Comparison of ENCODE assay signal across 18 cellular contexts in genomic region chr7:129170373-129171021, GRCh38. TPM values are rescaled to one million over a fixed set of nuclear protein-coding genes. Genes with fewer than 3 reads are reported as not detected.
DNase-seq lines count a peak whose midpoint lies in the region; ATAC-seq and TF ChIP-seq lines count a peak whose summit lies in the region.
"Had no signal": no experiment of that assay in that cellular context is flagged by ENCODE, and none has a peak within 500 bp of the region (broad histone marks: within the 10 kb centered on the region; RNA-seq: fewer than 3 reads in every experiment).

No MANE protein-coding gene starts in this region.

- peak overlapping the region; percentile 80; the same call in 1 of the 2 replicates for H3K9ac ChIP-seq in HUES48 (ENCODE audit: low read depth, low read length)
- no peak overlapping the region for H3K9ac ChIP-seq in neural progenitor cell
- H3K9ac ChIP-seq: KMS-11 had no signal

- peaks cover 20% of the 10 kb centered on the region for H3F3A ChIP-seq in DOHH2 (ENCODE audit: control insufficient read depth, insufficient read depth)
- H3F3A ChIP-seq in neural progenitor cell (ENCODE audit: low read depth), result peaks cover 31% of the 10 kb centered on the region

- H3K27me3 Mint-ChIP-seq in dendritic cell treated with granulocyte-macrophage colony-stimulating factor and Interleukin-4, amounts not matched to agents 40 ng/mL and 50 ng/mL, for 4 days, result peaks cover 5% of the 10 kb centered on the region
- H3K27me3 Mint-ChIP-seq in neural progenitor cell (ENCODE audit: insufficient read depth, low read depth), result peaks cover 30% of the 10 kb centered on the region
- H3K27me3 Mint-ChIP-seq in chondrocyte (ENCODE audit: low read depth), result peaks cover 1% of the 10 kb centered on the region

- H3K79me2 ChIP-seq in DOHH2 (ENCODE audit: control insufficient read depth, low read length) (no peaks in the 10 kb centered on the region), neural progenitor cell (ENCODE audit: low read depth) (no peaks in the 10 kb centered on the region)

- peaks cover 40% of the 10 kb centered on the region for H3K36me3 Mint-ChIP-seq in dendritic cell treated with granulocyte-macrophage colony-stimulating factor and Interleukin-4, amounts not matched to agents 40 ng/mL and 50 ng/mL, for 4 days (ENCODE audit: low read depth)
- H3K36me3 Mint-ChIP-seq in neural progenitor cell (peaks cover 5% of the 10 kb centered on the region), chondrocyte (ENCODE audit: low read depth) (no peaks in the 10 kb centered on the region)

- peak overlapping the region; percentile 77 for H3K4me3 ChIP-seq in DOHH2 (ENCODE audit: low read length)
- peak overlapping the region; percentile 64 for H3K4me3 ChIP-seq in HUES48 (ENCODE audit: low read depth, low read length)
- H3K4me3 ChIP-seq in neural progenitor cell, result no peak overlapping the region

- DNase-seq in neural progenitor cell (ENCODE audit: low spot score) (no peak), chondrocyte (ENCODE audit: low spot score) (no peak), SIG-M5 (lab: John Stamatoyannopoulos, UW) (no peak)
- DNase-seq: C1 segment of cervical spinal cord; DMS79; effector memory CD4-positive, alpha-beta T cell; left ventricle myocardium inferior; NCI-H1417; NCI-H82; substantia nigra; WERI-Rb-1 had no signal

- H3K27me3 ChIP-seq in DOHH2 (ENCODE audit: control insufficient read depth, low read length) (no peaks in the 10 kb centered on the region), HUES48 (ENCODE audit: control insufficient read depth, insufficient read depth, low read length) (no peaks in the 10 kb centered on the region), neural progenitor cell (peaks cover 9% of the 10 kb centered on the region)
- H3K27me3 ChIP-seq: Peyer's patch had no signal

- H3K4me2 ChIP-seq in DOHH2 (ENCODE audit: low read length) (peak overlapping the region; percentile 98), neural progenitor cell (peak overlapping the region; percentile 76)
- H3K4me2 ChIP-seq: KMS-11 had no signal

- peaks cover 36% of the 10 kb centered on the region for H3K36me3 ChIP-seq in DOHH2 (ENCODE audit: control insufficient read depth, low read length)
- H3K36me3 ChIP-seq in HUES48 (ENCODE audit: control insufficient read depth, insufficient read depth, low read length), result peaks cover 10% of the 10 kb centered on the region; the same call in 1 of the 2 replicates
- H3K36me3 ChIP-seq in neural progenitor cell, result no peaks in the 10 kb centered on the region
- H3K36me3 ChIP-seq: left ventricle myocardium inferior, Peyer's patch had no signal

- H3K9me2 ChIP-seq in DOHH2 (replicated peaks; ENCODE audit: control insufficient read depth, low read length), result no peaks in the 10 kb centered on the region

- H3K9me3 Mint-ChIP-seq in dendritic cell treated with granulocyte-macrophage colony-stimulating factor and Interleukin-4, amounts not matched to agents 40 ng/mL and 50 ng/mL, for 4 days, result no peaks in the 10 kb centered on the region
- H3K9me3 Mint-ChIP-seq in neural progenitor cell (no peaks in the 10 kb centered on the region), chondrocyte (ENCODE audit: low read depth) (no peaks in the 10 kb centered on the region)

- H4K20me1 ChIP-seq in DOHH2 (ENCODE audit: control insufficient read depth, insufficient read depth, low read depth, low read length) (no peaks in the 10 kb centered on the region), neural progenitor cell (ENCODE audit: low read depth) (no peaks in the 10 kb centered on the region)

- no peak overlapping the region for H3K4me3 Mint-ChIP-seq in dendritic cell treated with granulocyte-macrophage colony-stimulating factor and Interleukin-4, amounts not matched to agents 40 ng/mL and 50 ng/mL, for 4 days
- no peak overlapping the region for H3K4me3 Mint-ChIP-seq in neural progenitor cell
- no peak overlapping the region for H3K4me3 Mint-ChIP-seq in chondrocyte (ENCODE audit: unreplicated experiment)

- H3K4me1 ChIP-seq in DOHH2 (ENCODE audit: control insufficient read depth, low read length) (peaks cover 33% of the 10 kb centered on the region), HUES48 (ENCODE audit: control insufficient read depth, insufficient read depth, low read length) (peaks cover 29% of the 10 kb centered on the region), neural progenitor cell (peaks cover 23% of the 10 kb centered on the region)

- no peak overlapping the region for H2AFZ ChIP-seq in neural progenitor cell (replicated peaks)

- H3K27ac ChIP-seq in DOHH2 (ENCODE audit: low read depth, low read length), result peak overlapping the region; percentile 81
- peak overlapping the region; percentile 88 for H3K27ac ChIP-seq in HUES48 (ENCODE audit: low read depth, low read length)
- no peak overlapping the region for H3K27ac ChIP-seq in neural progenitor cell
- H3K27ac ChIP-seq: KMS-11, WERI-Rb-1 had no signal

- H3K4me1 Mint-ChIP-seq in dendritic cell treated with granulocyte-macrophage colony-stimulating factor and Interleukin-4, amounts not matched to agents 40 ng/mL and 50 ng/mL, for 4 days (ENCODE audit: low read depth), result peaks cover 30% of the 10 kb centered on the region
- peaks cover 23% of the 10 kb centered on the region for H3K4me1 Mint-ChIP-seq in neural progenitor cell
- peaks cover 11% of the 10 kb centered on the region for H3K4me1 Mint-ChIP-seq in chondrocyte (ENCODE audit: low read depth)

- H3K27ac Mint-ChIP-seq in dendritic cell treated with granulocyte-macrophage colony-stimulating factor and Interleukin-4, amounts not matched to agents 40 ng/mL and 50 ng/mL, for 4 days, result peak overlapping the region; percentile 70
- H3K27ac Mint-ChIP-seq in neural progenitor cell, result no peak overlapping the region
- no peak overlapping the region for H3K27ac Mint-ChIP-seq in chondrocyte (ENCODE audit: unreplicated experiment)

- TF ChIP-seq CTCF in DOHH2 (IDR thresholded peaks at IDR 0.05; ENCODE audit: low read depth, low read length, poor library complexity, severe bottlenecking), result no peak
- TF ChIP-seq CTCF in neural progenitor cell (IDR thresholded peaks at IDR 0.05), result no peak
- no peak for TF ChIP-seq CTCF in chondrocyte (IDR thresholded peaks at IDR 0.05)

- intact Hi-C loops in dendritic cell treated with granulocyte-macrophage colony-stimulating factor and Interleukin-4, amounts not matched to agents 40 ng/mL and 50 ng/mL, for 4 days (cut with micrococcal nuclease), result no loop called here

- H3K9me3 ChIP-seq in DOHH2 (ENCODE audit: control insufficient read depth, insufficient read depth, low read length) (no peaks in the 10 kb centered on the region), HUES48 (ENCODE audit: control insufficient read depth, insufficient read depth, low read length) (no peaks in the 10 kb centered on the region), neural progenitor cell (ENCODE audit: low read depth) (no peaks in the 10 kb centered on the region)
- H3K9me3 ChIP-seq: left ventricle myocardium inferior, Peyer's patch had no signal

- no peak for ATAC-seq in HG03025 (IDR thresholded peaks at IDR 0.05; ENCODE audit: low FRiP score, unreplicated experiment)
- ATAC-seq: HCT116 had no signal

RNA-seq across cellular contexts. Expression of gene SMO, which starts 17.9 kb away (rescaled TPM):
- total RNA-seq in neural progenitor cell (ENCODE audit: low replicate concordance), result 46.0 and 114 TPM in 2 replicates
- 34.3 to 40.2 TPM (median 37.4 TPM) in 3 replicates for total RNA-seq in chondrocyte

RNA-seq across cellular contexts. Expression of gene TSPAN33, which starts 26.0 kb away (rescaled TPM):
- total RNA-seq in neural progenitor cell (ENCODE audit: low replicate concordance) (34.5 and 52.7 TPM in 2 replicates), chondrocyte (1.7 to 5.7 TPM (median 4.2 TPM) in 3 replicates)

RNA-seq across cellular contexts. Expression of gene AHCYL2, which starts 54.3 kb away (rescaled TPM):
- total RNA-seq in neural progenitor cell (ENCODE audit: low replicate concordance) (36.1 and 39.3 TPM in 2 replicates), chondrocyte (11.0 to 15.4 TPM (median 14.9 TPM) in 3 replicates)
